In the genomic region with DNA sequence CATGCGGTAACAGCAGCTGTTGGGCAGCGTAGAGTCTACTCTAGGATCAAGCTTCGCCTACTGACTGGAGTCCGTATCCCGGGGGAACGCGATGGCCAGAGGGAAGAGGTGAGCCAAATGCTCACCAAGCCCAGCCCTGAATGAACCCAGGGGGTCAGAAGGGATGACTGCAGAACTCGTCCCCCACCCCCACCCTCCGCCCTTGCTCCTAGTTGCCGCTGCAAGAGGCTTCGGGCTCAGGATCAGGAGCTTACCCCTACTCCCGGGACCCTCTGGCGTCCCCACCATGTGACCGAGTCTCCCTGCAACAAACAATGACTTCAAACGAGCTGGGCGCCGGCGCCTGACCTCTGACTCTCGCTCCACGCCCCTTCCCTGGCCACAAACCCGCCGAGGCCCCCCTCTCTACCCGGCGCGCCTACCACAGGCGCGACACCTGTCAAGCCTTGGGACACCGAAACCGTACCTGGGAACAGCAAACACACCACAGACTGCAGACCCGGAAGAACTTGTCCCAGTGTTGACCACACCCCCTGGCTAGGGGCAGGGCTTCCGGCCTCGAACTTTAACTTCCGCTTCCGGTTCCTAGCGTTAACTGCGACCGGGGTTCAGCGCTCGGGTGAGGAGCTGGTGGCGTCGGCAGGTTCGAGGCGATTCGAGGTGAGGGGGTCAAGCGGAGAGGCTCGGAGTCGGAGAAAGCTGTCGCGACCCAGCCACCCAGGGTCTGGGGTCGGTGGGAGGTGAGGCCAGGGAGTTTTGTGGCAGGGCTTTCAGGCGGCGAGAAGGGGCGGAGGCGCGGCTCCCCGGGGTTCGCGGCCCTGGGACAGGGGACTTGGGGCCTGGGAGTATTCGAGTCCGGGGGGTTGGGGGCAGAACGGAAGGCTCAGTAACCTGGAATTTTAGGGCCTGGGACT, we compare ENCODE assay signal across 8 cellular contexts. TPM values are rescaled to one million over a fixed set of nuclear protein-coding genes. Genes with fewer than 3 reads are reported as not detected.
DNase-seq lines count a peak whose midpoint lies in the region; ATAC-seq, FAIRE-seq and TF ChIP-seq lines count a peak whose summit lies in the region.

A gene (plus strand): TSS at position 594 of the 914 bp plus-strand sequence. CDS start 420 bp downstream, outside the sequence.

- peaks cover 54% of the 10 kb centered on the region for H3K79me2 ChIP-seq in OCI-LY3 (ENCODE audit: low read length)

- peaks cover 5% of the 10 kb centered on the region for H3K4me1 ChIP-seq in OCI-LY3 (ENCODE audit: low read length)

- H3K9me3 ChIP-seq in OCI-LY3 (ENCODE audit: insufficient read depth, low read length), result no peaks in the 10 kb centered on the region

- peak within 1 kb of the TSS; percentile 100 for H3K4me3 Mint-ChIP-seq in endothelial cell (ENCODE audit: unreplicated experiment)
- H3K4me3 Mint-ChIP-seq in mesothelial cell of epicardium, result peak within 1 kb of the TSS; percentile 100

- H3K9me3 Mint-ChIP-seq in endothelial cell (ENCODE audit: unreplicated experiment) (no peaks in the 10 kb centered on the region), mesothelial cell of epicardium (no peaks in the 10 kb centered on the region)

- H3K36me3 Mint-ChIP-seq in endothelial cell (ENCODE audit: low read depth, unreplicated experiment), result peaks cover 10% of the 10 kb centered on the region
- peaks cover 5% of the 10 kb centered on the region for H3K36me3 Mint-ChIP-seq in mesothelial cell of epicardium

- H3K4me3 ChIP-seq in OCI-LY3 (ENCODE audit: low read length), result peak within 1 kb of the TSS; percentile 94

- H3K36me3 ChIP-seq in OCI-LY3 (replicated peaks; ENCODE audit: low read depth, low read length), result peaks cover 25% of the 10 kb centered on the region

- peak; percentile 98 for DNase-seq in D721Med (ENCODE audit: insufficient read length, low spot score)
- DNase-seq in HuH-7.5 (ENCODE audit: low spot score), result peak; percentile 94
- peak; percentile 92 for DNase-seq in activated CD8-positive, alpha-beta memory T cell treated with anti-CD3 and anti-CD28 coated beads, Interleukin-2, amount 50 U/mL, for 48 hours
- DNase-seq in endothelial cell (ENCODE audit: low spot score), result peak; percentile 83
- peak; percentile 61 to 82 for DNase-seq in mesothelial cell of epicardium (ENCODE audit: low spot score in 2 of 2, unreplicated experiment in 2 of 2)
- peak; percentile 72 to 83 for DNase-seq in stimulated activated CD8-positive, alpha-beta memory T cell treated with anti-CD3 and anti-CD28 coated beads, Interleukin-15, amount 100 ng/mL, for 4 hours (ENCODE audit: low read depth in 2 of 2)

- H2AFZ ChIP-seq in OCI-LY3 (ENCODE audit: low read depth, low read length), result peak within 1 kb of the TSS; percentile 58; the same call in 1 of the 2 replicates

- peak within 1 kb of the TSS; percentile 99 for H3K27ac Mint-ChIP-seq in endothelial cell (ENCODE audit: unreplicated experiment)
- peak within 1 kb of the TSS; percentile 98 for H3K27ac Mint-ChIP-seq in mesothelial cell of epicardium

- H3K27me3 ChIP-seq in OCI-LY3 (ENCODE audit: low read depth, low read length), result no peaks in the 10 kb centered on the region

- H3K27me3 Mint-ChIP-seq in endothelial cell (ENCODE audit: unreplicated experiment) (peaks cover 12% of the 10 kb centered on the region), mesothelial cell of epicardium (ENCODE audit: low read depth) (no peaks in the 10 kb centered on the region)

- peak within 1 kb of the TSS; percentile 99 for H3K4me2 ChIP-seq in OCI-LY3 (ENCODE audit: low read length)

- ATAC-seq in GM21526 (IDR thresholded peaks at IDR 0.05; ENCODE audit: low FRiP score, unreplicated experiment), result peak; percentile 75

- peak; percentile 6 for FAIRE-seq in D721Med (lab: Jason Lieb, UNC)

- peak within 1 kb of the TSS; percentile 86 for H3K9ac ChIP-seq in OCI-LY3 (ENCODE audit: low read length)

- peaks cover 6% of the 10 kb centered on the region; the same call in 1 of the 2 replicates for H4K20me1 ChIP-seq in OCI-LY3 (ENCODE audit: insufficient read depth, low read length)

- H3K27ac ChIP-seq in OCI-LY3 (ENCODE audit: low read length), result peak within 1 kb of the TSS; percentile 48

- TF ChIP-seq CTCF in D721Med (IDR thresholded peaks at IDR 0.05; ENCODE audit: insufficient read depth, missing control alignments) (no peak), OCI-LY3 (IDR thresholded peaks at IDR 0.05; ENCODE audit: low read depth, low read length) (no peak), endothelial cell (IDR thresholded peaks at IDR 0.05; ENCODE audit: unreplicated experiment) (no peak), mesothelial cell of epicardium (IDR thresholded peaks at IDR 0.05; ENCODE audit: unreplicated experiment) (no peak)

- H3K4me1 Mint-ChIP-seq in endothelial cell (ENCODE audit: unreplicated experiment), result peaks cover 18% of the 10 kb centered on the region
- H3K4me1 Mint-ChIP-seq in mesothelial cell of epicardium, result peaks cover 24% of the 10 kb centered on the region

RNA-seq across cellular contexts. Expression of the gene that starts here (rescaled TPM):
- total RNA-seq in endothelial cell (ENCODE audit: unreplicated experiment) (399 TPM), mesothelial cell of epicardium (248 to 264 TPM (median 260 TPM) in 3 replicates)

Comparison
In these comparisons a context has a peak if more than half of its experiments do, and no peak if none do; other contexts are left out.
1. Peak in every context shown above with its lines: DNase-seq, ATAC-seq, H3K4me3 ChIP-seq and H3K27ac ChIP-seq.